In genomic region chr17:27551701-27552466, GRCh38 we compare ENCODE assay signal across 1 cellular context.
TF ChIP-seq lines count a peak whose summit lies in the region.

No MANE protein-coding gene starts in this region.

TF ChIP-seq in A549, 52 proteins besides CTCF, POLR2A, EP300 and RAD21 (continued from another document):
- TF ChIP-seq, protein P1, sequence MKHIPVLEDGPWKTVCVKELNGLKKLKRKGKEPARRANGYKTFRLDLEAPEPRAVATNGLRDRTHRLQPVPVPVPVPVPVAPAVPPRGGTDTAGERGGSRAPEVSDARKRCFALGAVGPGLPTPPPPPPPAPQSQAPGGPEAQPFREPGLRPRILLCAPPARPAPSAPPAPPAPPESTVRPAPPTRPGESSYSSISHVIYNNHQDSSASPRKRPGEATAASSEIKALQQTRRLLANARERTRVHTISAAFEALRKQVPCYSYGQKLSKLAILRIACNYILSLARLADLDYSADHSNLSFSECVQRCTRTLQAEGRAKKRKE (CRISPR knock-in tag; IDR thresholded peaks at IDR 0.05; ENCODE audit: low read depth) = 0 out of 2 replicates have a peak, but pooled peaks have one; percentile 2
- TF ChIP-seq CEBPB (IDR thresholded peaks at IDR 0.05) = peak; percentile 68 to 79
- TF ChIP-seq, protein P2, sequence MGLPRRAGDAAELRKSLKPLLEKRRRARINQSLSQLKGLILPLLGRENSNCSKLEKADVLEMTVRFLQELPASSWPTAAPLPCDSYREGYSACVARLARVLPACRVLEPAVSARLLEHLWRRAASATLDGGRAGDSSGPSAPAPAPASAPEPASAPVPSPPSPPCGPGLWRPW (IDR thresholded peaks at IDR 0.05) = peak; percentile 33; the same call in 1 of the 2 replicates
- TF ChIP-seq MAX (IDR thresholded peaks at IDR 0.05) = peak; percentile 51; the same call in 1 of the 2 replicates
- peak; percentile 67; the same call in 1 of the 2 replicates for TF ChIP-seq GATA3 (IDR thresholded peaks at IDR 0.05; ENCODE audit: borderline replicate concordance)
- TF ChIP-seq KDM5A (IDR thresholded peaks at IDR 0.05) = no peak
- no peak; the same call in 1 of the 2 replicates for TF ChIP-seq HOXB13 (CRISPR knock-in tag; IDR thresholded peaks at IDR 0.05; ENCODE audit: low read depth)
- no peak for TF ChIP-seq CHD4 (IDR thresholded peaks at IDR 0.05; ENCODE audit: borderline replicate concordance)
- no peak for TF ChIP-seq E2F6 (IDR thresholded peaks at IDR 0.05; ENCODE audit: borderline replicate concordance, low read depth)
- TF ChIP-seq NPAS2 (CRISPR knock-in tag; IDR thresholded peaks at IDR 0.05; ENCODE audit: borderline replicate concordance) = 0 out of 2 replicates have a peak, but pooled peaks have one; percentile 21
- no peak for TF ChIP-seq JUNB (IDR thresholded peaks at IDR 0.05)
- no peak for TF ChIP-seq CBX8 (IDR thresholded peaks at IDR 0.05)
- no peak for TF ChIP-seq MAFK (IDR thresholded peaks at IDR 0.05; ENCODE audit: partially characterized antibody)
- TF ChIP-seq TP53 (CRISPR knock-in tag; IDR thresholded peaks at IDR 0.05) = no peak
- TF ChIP-seq NFE2L2 (conservative IDR thresholded peaks at IDR 0.05; ENCODE audit: low read length) = no peak
- TF ChIP-seq BCL3 (IDR thresholded peaks at IDR 0.05) = no peak; the same call in 2 of the 3 replicates
- TF ChIP-seq BHLHE40 (IDR thresholded peaks at IDR 0.05; ENCODE audit: low read depth, low read length) = no peak
- TF ChIP-seq HMGXB4 (CRISPR knock-in tag; IDR thresholded peaks at IDR 0.05; ENCODE audit: borderline replicate concordance) = no peak
- peak; percentile 43 to 94; a peak in 3 of 5 replicates for TF ChIP-seq JUN (IDR thresholded peaks at IDR 0.05)
- no peak for TF ChIP-seq FOXS1 (CRISPR knock-in tag; IDR thresholded peaks at IDR 0.05)
- no peak for TF ChIP-seq NR3C1 (IDR thresholded peaks at IDR 0.05)
- TF ChIP-seq ZFP36 (IDR thresholded peaks at IDR 0.05; ENCODE audit: borderline replicate concordance, partially characterized antibody) = peak; percentile 99
- TF ChIP-seq HOXA7 (CRISPR knock-in tag; IDR thresholded peaks at IDR 0.05) = no peak
- TF ChIP-seq HOXB5 (CRISPR knock-in tag; IDR thresholded peaks at IDR 0.05) = no peak
- no peak for TF ChIP-seq CBX2 (IDR thresholded peaks at IDR 0.05; ENCODE audit: borderline replicate concordance, low read depth)
- TF ChIP-seq FOSL2 (IDR thresholded peaks at IDR 0.05) = peak; percentile 93
- peak; percentile 97 for TF ChIP-seq FOSL2 (CRISPR knock-in tag; IDR thresholded peaks at IDR 0.05)
- no peak for TF ChIP-seq RNF2 (IDR thresholded peaks at IDR 0.05; ENCODE audit: borderline replicate concordance, low read depth)
- TF ChIP-seq KDM1A (IDR thresholded peaks at IDR 0.05; ENCODE audit: low read depth) = no peak
- peak; percentile 61 for TF ChIP-seq EHF (CRISPR knock-in tag; IDR thresholded peaks at IDR 0.05)
- TF ChIP-seq RFX5 (IDR thresholded peaks at IDR 0.05) = no peak
- no peak for TF ChIP-seq FOSB (CRISPR knock-in tag; IDR thresholded peaks at IDR 0.05)
- TF ChIP-seq ESRRA (IDR thresholded peaks at IDR 0.05; ENCODE audit: borderline replicate concordance, low read length) = peak; percentile 79; the same call in 1 of the 2 replicates
- no peak for TF ChIP-seq PHF8 (IDR thresholded peaks at IDR 0.05; ENCODE audit: borderline replicate concordance, low read depth)
- peak; percentile 29; the same call in 2 of the 3 replicates for TF ChIP-seq SMC3 (IDR thresholded peaks at IDR 0.05)
- TF ChIP-seq, protein P3, sequence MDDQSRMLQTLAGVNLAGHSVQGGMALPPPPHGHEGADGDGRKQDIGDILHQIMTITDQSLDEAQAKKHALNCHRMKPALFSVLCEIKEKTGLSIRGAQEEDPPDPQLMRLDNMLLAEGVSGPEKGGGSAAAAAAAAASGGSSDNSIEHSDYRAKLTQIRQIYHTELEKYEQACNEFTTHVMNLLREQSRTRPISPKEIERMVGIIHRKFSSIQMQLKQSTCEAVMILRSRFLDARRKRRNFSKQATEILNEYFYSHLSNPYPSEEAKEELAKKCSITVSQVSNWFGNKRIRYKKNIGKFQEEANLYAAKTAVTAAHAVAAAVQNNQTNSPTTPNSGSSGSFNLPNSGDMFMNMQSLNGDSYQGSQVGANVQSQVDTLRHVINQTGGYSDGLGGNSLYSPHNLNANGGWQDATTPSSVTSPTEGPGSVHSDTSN (IDR thresholded peaks at IDR 0.05) = peak; percentile 70
- 0 out of 2 replicates have a peak, but pooled peaks have one; percentile 9 for TF ChIP-seq ZNF302 (CRISPR knock-in tag; IDR thresholded peaks at IDR 0.05)
- TF ChIP-seq TFCP2L1 (CRISPR knock-in tag; IDR thresholded peaks at IDR 0.05) = no peak
